8 cellular contexts compared by ENCODE assay signal in the genomic region with DNA sequence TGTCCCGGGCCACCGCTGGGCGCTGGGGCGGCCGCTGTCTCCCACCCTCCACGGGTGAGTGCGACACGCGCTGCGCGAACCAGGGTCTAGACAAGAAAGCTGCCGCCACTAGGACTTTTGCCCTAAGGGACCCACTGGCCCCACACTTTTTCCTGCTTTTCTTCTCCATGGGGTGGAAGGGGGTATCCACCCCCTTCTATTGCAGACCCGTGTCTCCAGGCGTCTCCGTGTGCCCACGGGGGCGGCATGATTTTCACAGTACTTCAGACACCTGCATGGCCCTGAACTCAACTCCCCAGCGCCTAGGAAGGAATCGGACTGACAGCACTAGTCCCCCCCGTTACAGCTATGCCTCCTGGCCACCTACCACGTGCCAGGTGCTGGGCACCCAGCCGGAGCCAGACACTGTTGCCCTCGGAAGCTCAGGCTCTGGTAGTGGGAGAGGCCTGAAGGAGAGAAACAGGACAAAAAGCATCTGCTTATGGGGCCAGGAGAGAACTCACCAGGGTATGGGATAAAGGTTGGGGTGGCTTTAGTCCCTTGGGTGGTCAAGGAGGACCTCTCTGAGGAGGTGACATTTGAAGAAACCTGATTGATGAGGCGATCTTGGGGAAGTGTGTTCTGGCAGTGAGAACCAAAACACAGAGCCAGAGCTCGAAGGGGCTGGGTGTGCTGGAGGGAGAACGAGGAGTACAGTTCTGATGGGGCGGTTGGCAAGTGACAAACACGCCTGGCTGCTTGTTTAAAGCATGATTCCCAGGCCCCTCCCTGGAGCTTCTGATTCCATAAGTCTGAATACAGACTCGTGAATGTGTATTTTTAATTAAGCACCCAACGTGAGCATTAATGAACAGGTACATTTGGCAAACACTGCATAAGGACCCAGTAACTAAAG. TPM values are rescaled to one million over a fixed set of nuclear protein-coding genes. Genes with fewer than 3 reads are reported as not detected.
A peak's percentile ranks its signal among the peaks of the same experiment; 100 is the strongest.
DNase-seq lines count a peak whose midpoint lies in the region; ATAC-seq and TF ChIP-seq lines count a peak whose summit lies in the region.

No MANE protein-coding gene starts in this region.

- H3K27ac ChIP-seq in brain microvascular endothelial cell (no peak overlapping the region), SJCRH30 (no peak overlapping the region)

- TF ChIP-seq CTCF in brain microvascular endothelial cell (IDR thresholded peaks at IDR 0.05; ENCODE audit: low read depth, low read length, missing control alignments), result no peak

- in situ Hi-C loops in brain microvascular endothelial cell (cut with HindIII; ENCODE audit: low pct_ligation_motif_present, low sequenced_read_pairs), result no loop called here

- H3K4me3 ChIP-seq in brain microvascular endothelial cell (ENCODE audit: low read depth, low read length) (peak overlapping the region; percentile 41), mononuclear cell (ENCODE audit: low read length) (peak overlapping the region; percentile 14), SJCRH30 (no peak overlapping the region)

- peaks cover 40% of the 10 kb centered on the region for H3K4me1 Mint-ChIP-seq in stimulated activated naive CD8-positive, alpha-beta T cell treated with anti-CD3 and anti-CD28 coated beads, Interleukin-15, Interleukin-2, amounts not matched to agents 100 ng/mL and 50 ng/mL, for 24 hours (ENCODE audit: low read depth)

- peak overlapping the region; percentile 69 for H3K4me3 Mint-ChIP-seq in stimulated activated naive CD8-positive, alpha-beta T cell treated with anti-CD3 and anti-CD28 coated beads, Interleukin-15, Interleukin-2, amounts not matched to agents 100 ng/mL and 50 ng/mL, for 24 hours

- H3K9me3 ChIP-seq in mononuclear cell (ENCODE audit: low read depth, low read length), result no peaks in the 10 kb centered on the region
- no peaks in the 10 kb centered on the region for H3K9me3 ChIP-seq in SJCRH30 (replicated peaks)

- peaks cover 33% of the 10 kb centered on the region for H3K4me1 ChIP-seq in mononuclear cell (ENCODE audit: insufficient read depth, low read length)
- no peaks in the 10 kb centered on the region for H3K4me1 ChIP-seq in SJCRH30

- H3K9me3 Mint-ChIP-seq in stimulated activated naive CD8-positive, alpha-beta T cell treated with anti-CD3 and anti-CD28 coated beads, Interleukin-15, Interleukin-2, amounts not matched to agents 100 ng/mL and 50 ng/mL, for 24 hours, result peaks cover 4% of the 10 kb centered on the region

- H3K27me3 ChIP-seq in brain microvascular endothelial cell (replicated peaks) (no peaks in the 10 kb centered on the region), mononuclear cell (ENCODE audit: insufficient read depth, low read length) (peaks cover 5% of the 10 kb centered on the region), SJCRH30 (0 out of 2 replicates have a peak, but pooled peaks cover 3% of the 10 kb centered on the region)

- H3K36me3 ChIP-seq in brain microvascular endothelial cell (replicated peaks) (no peaks in the 10 kb centered on the region), SJCRH30 (no peaks in the 10 kb centered on the region)

- no peak for DNase-seq in stimulated activated naive CD8-positive, alpha-beta T cell treated with anti-CD3 and anti-CD28 coated beads, Interleukin-15, Interleukin-2, amounts not matched to agents 100 U/mL and 50 U/mL, for 24 hours
- DNase-seq in brain microvascular endothelial cell (no peak), SIG-M5 treated with dmso at 0.1 percent for 504 hours (lab: John Stamatoyannopoulos, UW; ENCODE audit: unreplicated experiment) (no peak), GDM1 (lab: John Stamatoyannopoulos, UW) (no peak), pons (ENCODE audit: low spot score) (no peak), SJCRH30 (no peak)

- peak overlapping the region; percentile 12 for H3K27ac Mint-ChIP-seq in stimulated activated naive CD8-positive, alpha-beta T cell treated with anti-CD3 and anti-CD28 coated beads, Interleukin-15, Interleukin-2, amounts not matched to agents 100 ng/mL and 50 ng/mL, for 24 hours

- H3K27me3 Mint-ChIP-seq in stimulated activated naive CD8-positive, alpha-beta T cell treated with anti-CD3 and anti-CD28 coated beads, Interleukin-15, Interleukin-2, amounts not matched to agents 100 ng/mL and 50 ng/mL, for 24 hours, result peaks cover 6% of the 10 kb centered on the region

- peaks cover 20% of the 10 kb centered on the region for H3K36me3 Mint-ChIP-seq in stimulated activated naive CD8-positive, alpha-beta T cell treated with anti-CD3 and anti-CD28 coated beads, Interleukin-15, Interleukin-2, amounts not matched to agents 100 ng/mL and 50 ng/mL, for 24 hours (ENCODE audit: low read depth)

- ATAC-seq in stimulated activated naive CD8-positive, alpha-beta T cell treated with anti-CD3 and anti-CD28 coated beads, Interleukin-15, Interleukin-2, amounts not matched to agents 100 U/mL and 50 U/mL, for 24 hours, result no peak

RNA-seq across cellular contexts. Expression of a gene that starts 0.6 kb away (rescaled TPM):
- 12.2 TPM for total RNA-seq in mononuclear cell
- total RNA-seq in SJCRH30 (2014; rRNA removed; shearing (Covaris generic)), result not detected in 2 replicates

Comparison
In these comparisons a context has a peak if more than half of its experiments do, and no peak if none do; other contexts are left out.
1. RNA of a gene that starts 0.6 kb away (total RNA-seq): 12.2 TPM in mononuclear cell (single experiment); not detected in SJCRH30; every median in the first group is over 10 times any median in the second.